ENCODE assay signal across 1 cellular context in the genomic region with DNA sequence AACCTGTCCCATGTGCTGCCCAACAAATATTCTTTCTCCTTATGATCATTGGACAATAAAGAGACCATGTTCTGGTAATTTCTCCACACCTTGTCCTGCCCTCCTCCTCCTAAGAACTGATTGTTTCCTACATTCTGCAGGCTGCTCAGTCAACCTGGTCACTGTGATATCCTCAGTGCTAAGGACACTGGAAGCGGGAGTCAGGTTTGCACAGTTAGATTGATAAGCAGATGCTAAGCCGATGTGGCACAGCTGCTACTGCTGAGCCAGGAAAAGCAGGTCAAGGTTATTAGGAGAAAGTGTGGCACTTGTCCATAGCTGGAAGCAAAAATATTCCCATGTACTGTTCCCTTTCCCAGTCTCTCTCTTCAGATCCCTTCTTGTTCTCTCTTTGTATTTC.
TF ChIP-seq lines count a peak whose summit lies in the region.

No MANE protein-coding gene starts in this region.

TF ChIP-seq in K562, 482 proteins besides CTCF, POLR2A, EP300 and RAD21 (continued from another document):
- TF ChIP-seq ETS1 (conservative IDR thresholded peaks at IDR 0.05; ENCODE audit: control insufficient read depth, low read depth, low read length) (no peak), ATF1 (CRISPR knock-in tag; IDR thresholded peaks at IDR 0.05) (no peak), ATF1 (tag; IDR thresholded peaks at IDR 0.05) (no peak), TCF3 (CRISPR knock-in tag; IDR thresholded peaks at IDR 0.05) (peak; percentile 47; the same call in 1 of the 2 replicates), CBFA2T3 (IDR thresholded peaks at IDR 0.05) (peak; percentile 83), PKNOX1 (IDR thresholded peaks at IDR 0.05) (no peak), ARID1B (IDR thresholded peaks at IDR 0.05) (peak; percentile 47), TEAD4 (IDR thresholded peaks at IDR 0.05; ENCODE audit: low read length) (peak; percentile 44; the same call in 1 of the 2 replicates), TEAD4 (CRISPR knock-in tag; IDR thresholded peaks at IDR 0.05; ENCODE audit: borderline replicate concordance) (no peak), PML (IDR thresholded peaks at IDR 0.05; ENCODE audit: low read length) (no peak), NRF1 (conservative IDR thresholded peaks at IDR 0.05 in 1 of 2, IDR thresholded peaks at IDR 0.05 in 1 of 2) (no peak), SMAD1 (IDR thresholded peaks at IDR 0.05; ENCODE audit: low read depth, low read length, partially characterized antibody) (no peak), TAL1 (IDR thresholded peaks at IDR 0.05) (peak; percentile 53; the same call in 1 of the 2 replicates), CBFA2T2 (conservative IDR thresholded peaks at IDR 0.05) (peak; percentile 70), ZNF644 (tag; IDR thresholded peaks at IDR 0.05; ENCODE audit: low read depth) (no peak), LEF1 (IDR thresholded peaks at IDR 0.05) (no peak), KLF13 (tag; IDR thresholded peaks at IDR 0.05; ENCODE audit: borderline replicate concordance, low read depth) (no peak), HDAC6 (IDR thresholded peaks at IDR 0.05; ENCODE audit: low read depth, low read length) (no peak), ZNF274 (IDR thresholded peaks at IDR 0.05; ENCODE audit: borderline replicate concordance, low read depth, low read length) (no peak), KLF10 (CRISPR knock-in tag; IDR thresholded peaks at IDR 0.05) (no peak), ZBTB1 (CRISPR knock-in tag; IDR thresholded peaks at IDR 0.05; ENCODE audit: borderline replicate concordance, low read depth) (no peak), ZNF140 (CRISPR knock-in tag; IDR thresholded peaks at IDR 0.05) (no peak)
